In the genomic region with DNA sequence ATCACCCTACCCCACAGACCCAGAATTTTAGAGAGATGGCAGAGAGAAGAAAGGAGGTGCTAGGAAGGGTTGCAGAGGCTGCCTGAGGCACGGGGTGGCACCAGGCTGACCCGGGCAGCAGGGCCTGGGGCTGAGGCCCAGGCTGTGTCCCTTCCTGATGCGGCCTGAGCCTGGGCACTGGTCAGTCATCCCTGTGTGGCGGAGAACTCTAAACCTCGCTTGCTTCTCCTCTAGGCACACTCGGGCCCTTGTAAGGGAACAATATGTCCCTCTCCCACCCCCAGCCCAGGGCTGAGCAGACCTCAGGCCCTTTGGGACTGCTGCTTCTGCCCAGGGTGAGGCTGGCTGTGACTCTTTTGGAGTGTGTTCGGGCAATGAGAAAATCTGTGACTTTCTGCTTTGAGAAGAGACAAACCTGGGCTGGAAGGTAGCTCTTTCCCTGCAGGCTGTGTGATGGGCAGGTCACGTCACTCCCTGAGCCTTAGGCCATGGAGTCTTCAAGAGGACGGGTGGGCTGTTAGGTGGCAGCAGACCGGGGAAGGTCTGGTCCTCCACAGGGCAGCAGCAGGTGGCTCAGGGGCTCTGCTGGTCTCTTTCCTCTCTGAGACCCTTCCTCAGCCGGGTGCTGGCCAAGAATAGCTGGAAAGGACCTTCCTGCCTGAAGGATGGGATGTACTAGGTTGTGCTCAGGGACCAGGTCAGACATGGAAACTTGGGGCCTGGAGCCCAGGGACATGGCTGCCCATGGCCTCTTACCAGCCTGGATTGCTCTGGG, we compare ENCODE assay signal across 21 cellular contexts.
DNase-seq lines count a peak whose midpoint lies in the region; ATAC-seq and TF ChIP-seq lines count a peak whose summit lies in the region.
"Had no signal": no experiment of that assay in that cellular context is flagged by ENCODE, and none has a peak within 500 bp of the region (broad histone marks: within the 10 kb centered on the region; RNA-seq: fewer than 3 reads in every experiment).

No MANE protein-coding gene starts in this region.

- TF ChIP-seq CTCF in WTC11 (IDR thresholded peaks at IDR 0.05) (no peak), neural crest cell (conservative IDR thresholded peaks at IDR 0.05) (no peak), upper lobe of right lung (IDR thresholded peaks at IDR 0.05) (no peak)

- H3K4me3 Mint-ChIP-seq in WTC11, result no peak overlapping the region
- H3K4me3 Mint-ChIP-seq in neural crest cell, result no peak overlapping the region
- H3K4me3 Mint-ChIP-seq: CD8-positive, alpha-beta T cell; GM23338 had no signal

- H3K4me1 ChIP-seq in upper lobe of right lung, result no peaks in the 10 kb centered on the region
- H3K4me1 ChIP-seq: SJSA1 had no signal

- H3K27ac ChIP-seq in upper lobe of right lung, result no peak overlapping the region
- H3K27ac ChIP-seq: 22Rv1, SJSA1 had no signal

- no peaks in the 10 kb centered on the region for H3K27me3 Mint-ChIP-seq in WTC11 (ENCODE audit: low read depth)
- H3K27me3 Mint-ChIP-seq in neural crest cell (ENCODE audit: low read depth), result no peaks in the 10 kb centered on the region

- no peak overlapping the region for H3K4me3 ChIP-seq in upper lobe of right lung
- H3K4me3 ChIP-seq: GM23338, SJSA1 had no signal

- H3K27ac Mint-ChIP-seq in WTC11, result peak overlapping the region; percentile 89; the same call in 1 of the 2 replicates
- peak overlapping the region; percentile 82 for H3K27ac Mint-ChIP-seq in neural crest cell (ENCODE audit: unreplicated experiment)
- H3K27ac Mint-ChIP-seq: CD8-positive, alpha-beta T cell; GM23338 had no signal

- DNase-seq in activated effector memory CD4-positive, alpha-beta T cell treated with anti-CD3 and anti-CD28 coated beads, Interleukin-2, amount 50 U/mL, for 16 hours, result peak; percentile 45
- no peak for DNase-seq in activated effector memory CD4-positive, alpha-beta T cell treated with Interleukin-2 at 50 U/mL for 16 hours
- DNase-seq in WTC11 (ENCODE audit: low spot score) (no peak), neural crest cell (ENCODE audit: low read depth, low spot score) (no peak), upper lobe of right lung (peak; percentile 50), HK-2 (ENCODE audit: unreplicated experiment) (no peak), G401 (ENCODE audit: low spot score) (no peak), retina (no peak)
- DNase-seq: C1 segment of cervical spinal cord; CD8-positive, alpha-beta T cell; DND-41; MV-4-11; NCI-H1105 treated with DMSO at 0.1 percent for 48 hours; NCI-H2029 treated with DMSO at 0.1 percent for 48 hours; NCI-H345; NCI-H774; NK-92 treated with Interleukin-12 subunit alpha and Interleukin-12 subunit beta, amount 100 ng/mL, for 24 hours had no signal

- in situ Hi-C loops in G401 (cut with HindIII; ENCODE audit: low sequenced_read_pairs), result no loop called here

- H3K36me3 Mint-ChIP-seq in WTC11, result peaks cover 2% of the 10 kb centered on the region; the same call in 1 of the 2 replicates
- H3K36me3 Mint-ChIP-seq in neural crest cell (ENCODE audit: low read depth), result peaks cover 3% of the 10 kb centered on the region
- H3K36me3 Mint-ChIP-seq: CD8-positive, alpha-beta T cell had no signal

- no peaks in the 10 kb centered on the region for H3K27me3 ChIP-seq in upper lobe of right lung
- H3K27me3 ChIP-seq: SJSA1 had no signal

- POLR2A ChIA-PET in WTC11 (lab: Charles Lee), result no interaction called here

- peaks cover 36% of the 10 kb centered on the region for H3K4me1 Mint-ChIP-seq in WTC11
- peaks cover 21% of the 10 kb centered on the region for H3K4me1 Mint-ChIP-seq in neural crest cell

- H3K9me3 Mint-ChIP-seq in WTC11 (no peaks in the 10 kb centered on the region), neural crest cell (no peaks in the 10 kb centered on the region)
- H3K9me3 Mint-ChIP-seq: CD8-positive, alpha-beta T cell; GM23338 had no signal

- intact Hi-C loops in upper lobe of right lung (cut with DNase I), result no loop called here

- no peaks in the 10 kb centered on the region for H3K9me3 ChIP-seq in upper lobe of right lung
- H3K9me3 ChIP-seq: SJSA1 had no signal

- CTCF ChIA-PET in WTC11 (lab: Charles Lee), result interaction anchor here (0.7 to 2.1 kb wide), 21 partner anchors 12 to 244 kb away, joined by 3 to 15 read pairs (median 4); no protein-coding TSS in a partner anchor

- ATAC-seq in WTC11, result no peak
- no peak for ATAC-seq in upper lobe of right lung
- ATAC-seq: CD8-positive, alpha-beta T cell; Panc1 had no signal

- no peaks in the 10 kb centered on the region for H3K36me3 ChIP-seq in upper lobe of right lung

TF ChIP-seq in WTC11, 78 proteins besides CTCF, POLR2A, EP300 and RAD21 (continues in another document):
- TF ChIP-seq TEAD4 (CRISPR knock-in tag; IDR thresholded peaks at IDR 0.05) (no peak), GABPB1 (CRISPR knock-in tag; IDR thresholded peaks at IDR 0.05) (no peak), RORB (CRISPR knock-in tag; IDR thresholded peaks at IDR 0.05) (no peak), TP53 (CRISPR knock-in tag; IDR thresholded peaks at IDR 0.05) (no peak), NFE2L1 (CRISPR knock-in tag; IDR thresholded peaks at IDR 0.05) (no peak)
- TF ChIP-seq, protein P1, sequence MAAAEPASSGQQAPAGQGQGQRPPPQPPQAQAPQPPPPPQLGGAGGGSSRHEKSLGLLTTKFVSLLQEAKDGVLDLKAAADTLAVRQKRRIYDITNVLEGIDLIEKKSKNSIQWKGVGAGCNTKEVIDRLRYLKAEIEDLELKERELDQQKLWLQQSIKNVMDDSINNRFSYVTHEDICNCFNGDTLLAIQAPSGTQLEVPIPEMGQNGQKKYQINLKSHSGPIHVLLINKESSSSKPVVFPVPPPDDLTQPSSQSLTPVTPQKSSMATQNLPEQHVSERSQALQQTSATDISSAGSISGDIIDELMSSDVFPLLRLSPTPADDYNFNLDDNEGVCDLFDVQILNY (CRISPR knock-in tag; IDR thresholded peaks at IDR 0.05), result no peak
- TF ChIP-seq, protein P2, sequence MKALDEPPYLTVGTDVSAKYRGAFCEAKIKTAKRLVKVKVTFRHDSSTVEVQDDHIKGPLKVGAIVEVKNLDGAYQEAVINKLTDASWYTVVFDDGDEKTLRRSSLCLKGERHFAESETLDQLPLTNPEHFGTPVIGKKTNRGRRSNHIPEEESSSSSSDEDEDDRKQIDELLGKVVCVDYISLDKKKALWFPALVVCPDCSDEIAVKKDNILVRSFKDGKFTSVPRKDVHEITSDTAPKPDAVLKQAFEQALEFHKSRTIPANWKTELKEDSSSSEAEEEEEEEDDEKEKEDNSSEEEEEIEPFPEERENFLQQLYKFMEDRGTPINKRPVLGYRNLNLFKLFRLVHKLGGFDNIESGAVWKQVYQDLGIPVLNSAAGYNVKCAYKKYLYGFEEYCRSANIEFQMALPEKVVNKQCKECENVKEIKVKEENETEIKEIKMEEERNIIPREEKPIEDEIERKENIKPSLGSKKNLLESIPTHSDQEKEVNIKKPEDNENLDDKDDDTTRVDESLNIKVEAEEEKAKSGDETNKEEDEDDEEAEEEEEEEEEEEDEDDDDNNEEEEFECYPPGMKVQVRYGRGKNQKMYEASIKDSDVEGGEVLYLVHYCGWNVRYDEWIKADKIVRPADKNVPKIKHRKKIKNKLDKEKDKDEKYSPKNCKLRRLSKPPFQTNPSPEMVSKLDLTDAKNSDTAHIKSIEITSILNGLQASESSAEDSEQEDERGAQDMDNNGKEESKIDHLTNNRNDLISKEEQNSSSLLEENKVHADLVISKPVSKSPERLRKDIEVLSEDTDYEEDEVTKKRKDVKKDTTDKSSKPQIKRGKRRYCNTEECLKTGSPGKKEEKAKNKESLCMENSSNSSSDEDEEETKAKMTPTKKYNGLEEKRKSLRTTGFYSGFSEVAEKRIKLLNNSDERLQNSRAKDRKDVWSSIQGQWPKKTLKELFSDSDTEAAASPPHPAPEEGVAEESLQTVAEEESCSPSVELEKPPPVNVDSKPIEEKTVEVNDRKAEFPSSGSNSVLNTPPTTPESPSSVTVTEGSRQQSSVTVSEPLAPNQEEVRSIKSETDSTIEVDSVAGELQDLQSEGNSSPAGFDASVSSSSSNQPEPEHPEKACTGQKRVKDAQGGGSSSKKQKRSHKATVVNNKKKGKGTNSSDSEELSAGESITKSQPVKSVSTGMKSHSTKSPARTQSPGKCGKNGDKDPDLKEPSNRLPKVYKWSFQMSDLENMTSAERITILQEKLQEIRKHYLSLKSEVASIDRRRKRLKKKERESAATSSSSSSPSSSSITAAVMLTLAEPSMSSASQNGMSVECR (CRISPR knock-in tag; IDR thresholded peaks at IDR 0.05; ENCODE audit: borderline replicate concordance), result no peak
- TF ChIP-seq, protein P3, sequence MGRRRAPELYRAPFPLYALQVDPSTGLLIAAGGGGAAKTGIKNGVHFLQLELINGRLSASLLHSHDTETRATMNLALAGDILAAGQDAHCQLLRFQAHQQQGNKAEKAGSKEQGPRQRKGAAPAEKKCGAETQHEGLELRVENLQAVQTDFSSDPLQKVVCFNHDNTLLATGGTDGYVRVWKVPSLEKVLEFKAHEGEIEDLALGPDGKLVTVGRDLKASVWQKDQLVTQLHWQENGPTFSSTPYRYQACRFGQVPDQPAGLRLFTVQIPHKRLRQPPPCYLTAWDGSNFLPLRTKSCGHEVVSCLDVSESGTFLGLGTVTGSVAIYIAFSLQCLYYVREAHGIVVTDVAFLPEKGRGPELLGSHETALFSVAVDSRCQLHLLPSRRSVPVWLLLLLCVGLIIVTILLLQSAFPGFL (CRISPR knock-in tag; IDR thresholded peaks at IDR 0.05; ENCODE audit: borderline replicate concordance), result no peak

Comparison
In these comparisons a context has a peak if more than half of its experiments do, and no peak if none do; other contexts are left out.
1. DNase-seq: peak in activated effector memory CD4-positive, alpha-beta T cell treated with anti-CD3 and anti-CD28 coated beads, Interleukin-2, amount 50 U/mL, for 16 hours (single experiment) and upper lobe of right lung (single experiment); none in activated effector memory CD4-positive, alpha-beta T cell treated with Interleukin-2 at 50 U/mL for 16 hours (single experiment), WTC11 (single experiment), neural crest cell (single experiment), HK-2 (single experiment), G401 (single experiment) and retina (single experiment).